ENCODE assay signal across 27 cellular contexts in genomic region chr1:62227496-62227895, GRCh38. TPM values are rescaled to one million over a fixed set of nuclear protein-coding genes. Genes with fewer than 3 reads are reported as not detected.
"Had no signal": no experiment of that assay in that cellular context is flagged by ENCODE, and none has a peak within 500 bp of the region (broad histone marks: within the 10 kb centered on the region; RNA-seq: fewer than 3 reads in every experiment).

No MANE protein-coding gene starts in this region.

- H3K27ac Mint-ChIP-seq: IgD-negative memory B cell had no signal

- H3K27me3 Mint-ChIP-seq: IgD-negative memory B cell had no signal

- H3K36me3 Mint-ChIP-seq: IgD-negative memory B cell had no signal

- H3K9me3 ChIP-seq: SK-N-SH had no signal

- H3K4me3 ChIP-seq: K562 had no signal

- DNase-seq: Kasumi-1; MM.1S; NCI-H1092 treated with DMSO at 0.1 percent for 48 hours; NCI-H1436; NCI-H187; NCI-H2029; NCI-H2081 treated with DMSO at 0.1 percent for 48 hours; NCI-H2171; NCI-H226; NCI-H446; NCI-H510A; NCI-H524 treated with DMSO at 0.1 percent for 48 hours; NCI-H69; NCI-H774; NK-92 treated with Interleukin-12 subunit alpha and Interleukin-12 subunit beta, amount 100 ng/mL, for 24 hours; PC-3; SHP77; SK-N-SH had no signal

- H3K4me3 Mint-ChIP-seq: IgD-negative memory B cell had no signal

- H3K9me3 Mint-ChIP-seq: IgD-negative memory B cell had no signal

- H3K4me1 Mint-ChIP-seq: IgD-negative memory B cell had no signal

- H3K27ac ChIP-seq: KMS-11, RWPE1 had no signal

- ATAC-seq: K562, Panc1, PC-3 had no signal

RNA-seq across cellular contexts. Expression of gene L1TD1, which starts 32.8 kb away (rescaled TPM):
- total RNA-seq: HT1080, M059J, OCI-LY7, PC-3, SK-MEL-5 had no signal
